In genomic region chr22:19085233-19086043, GRCh38 we compare ENCODE assay signal across 1 cellular context.
TF ChIP-seq lines count a peak whose summit lies in the region.

No MANE protein-coding gene starts in this region.

TF ChIP-seq in H1, 55 proteins besides CTCF, POLR2A, EP300 and RAD21:
- no peak for TF ChIP-seq POLR2AphosphoS5 (IDR thresholded peaks at IDR 0.05; ENCODE audit: low read depth, low read length)
- no peak for TF ChIP-seq SP2 (IDR thresholded peaks at IDR 0.05; ENCODE audit: low read length)
- no peak for TF ChIP-seq CHD1 (IDR thresholded peaks at IDR 0.05; ENCODE audit: low read depth, low read length)
- no peak for TF ChIP-seq FOSL1 (IDR thresholded peaks at IDR 0.05; ENCODE audit: insufficient read depth, low read depth, low read length)
- no peak for TF ChIP-seq JUN (IDR thresholded peaks at IDR 0.05; ENCODE audit: low read depth, low read length)
- TF ChIP-seq KDM1A (IDR thresholded peaks at IDR 0.05; ENCODE audit: borderline replicate concordance, low read length) = no peak
- TF ChIP-seq SP4 (IDR thresholded peaks at IDR 0.05; ENCODE audit: low read length) = no peak
- no peak for TF ChIP-seq SAP30 (IDR thresholded peaks at IDR 0.05; ENCODE audit: insufficient read depth, insufficient replicate concordance, low read length)
- TF ChIP-seq CHD7 (IDR thresholded peaks at IDR 0.05; ENCODE audit: insufficient replicate concordance, low read length) = no peak
- no peak for TF ChIP-seq CBX5 (IDR thresholded peaks at IDR 0.05; ENCODE audit: low read depth, low read length)
- TF ChIP-seq, protein P1, sequence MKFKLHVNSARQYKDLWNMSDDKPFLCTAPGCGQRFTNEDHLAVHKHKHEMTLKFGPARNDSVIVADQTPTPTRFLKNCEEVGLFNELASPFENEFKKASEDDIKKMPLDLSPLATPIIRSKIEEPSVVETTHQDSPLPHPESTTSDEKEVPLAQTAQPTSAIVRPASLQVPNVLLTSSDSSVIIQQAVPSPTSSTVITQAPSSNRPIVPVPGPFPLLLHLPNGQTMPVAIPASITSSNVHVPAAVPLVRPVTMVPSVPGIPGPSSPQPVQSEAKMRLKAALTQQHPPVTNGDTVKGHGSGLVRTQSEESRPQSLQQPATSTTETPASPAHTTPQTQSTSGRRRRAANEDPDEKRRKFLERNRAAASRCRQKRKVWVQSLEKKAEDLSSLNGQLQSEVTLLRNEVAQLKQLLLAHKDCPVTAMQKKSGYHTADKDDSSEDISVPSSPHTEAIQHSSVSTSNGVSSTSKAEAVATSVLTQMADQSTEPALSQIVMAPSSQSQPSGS (IDR thresholded peaks at IDR 0.05; ENCODE audit: low read length) = no peak
- no peak for TF ChIP-seq RXRA (IDR thresholded peaks at IDR 0.05; ENCODE audit: insufficient read depth, low read depth, low read length)
TF ChIP-seq in H1: peak in this region for 0.
